In the genomic region with DNA sequence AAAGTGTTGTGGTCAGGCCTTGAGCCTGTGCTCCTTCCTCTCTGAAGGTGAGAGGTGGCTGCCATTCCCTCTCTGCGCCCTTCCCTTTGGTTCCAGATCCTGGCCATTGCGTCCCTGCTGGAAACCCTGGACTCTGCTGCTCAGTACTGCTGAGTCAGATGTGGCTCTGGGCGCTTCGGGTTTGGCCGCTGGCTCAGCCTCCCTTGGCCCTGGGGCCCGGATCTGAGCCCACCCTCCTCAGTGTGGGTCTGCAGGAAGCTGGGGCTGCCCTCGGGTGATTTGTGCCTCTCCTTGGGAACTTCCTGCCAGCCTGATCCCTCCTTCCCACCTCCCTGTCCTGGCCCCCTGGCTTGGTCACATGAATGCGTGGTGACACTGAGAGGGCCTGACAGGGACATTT, we compare ENCODE assay signal across 23 cellular contexts. TPM values are rescaled to one million over a fixed set of nuclear protein-coding genes. Genes with fewer than 3 reads are reported as not detected.
DNase-seq lines count a peak whose midpoint lies in the region; ATAC-seq and TF ChIP-seq lines count a peak whose summit lies in the region.
"Had no signal": no experiment of that assay in that cellular context is flagged by ENCODE, and none has a peak within 500 bp of the region (broad histone marks: within the 10 kb centered on the region; RNA-seq: fewer than 3 reads in every experiment).

No MANE protein-coding gene starts in this region.

- no peak overlapping the region for H3K4me3 Mint-ChIP-seq in chondrocyte (ENCODE audit: unreplicated experiment)
- no peak overlapping the region for H3K4me3 Mint-ChIP-seq in osteocyte (ENCODE audit: unreplicated experiment)
- no peak overlapping the region for H3K4me3 Mint-ChIP-seq in natural killer cell
- no peak overlapping the region for H3K4me3 Mint-ChIP-seq in CD4-positive, alpha-beta T cell
- H3K4me3 Mint-ChIP-seq: CD4-positive, CD25-positive, alpha-beta regulatory T cell; IgD-negative memory B cell had no signal

- H2AFZ ChIP-seq in Loucy (ENCODE audit: low read length): no peak overlapping the region
- H2AFZ ChIP-seq: GM23248 had no signal

- peaks cover 50% of the 10 kb centered on the region for H3K4me1 ChIP-seq in Loucy (ENCODE audit: insufficient read depth, low read length, poor library complexity, severe bottlenecking)
- H3K4me1 ChIP-seq: Caco-2 had no signal

- TF ChIP-seq CTCF in Loucy (conservative IDR thresholded peaks at IDR 0.05; ENCODE audit: low read length) (no peak), chondrocyte (IDR thresholded peaks at IDR 0.05) (no peak), osteocyte (IDR thresholded peaks at IDR 0.05) (no peak), natural killer cell (IDR thresholded peaks at IDR 0.05) (no peak)
- TF ChIP-seq CTCF in CD4-positive, alpha-beta T cell (IDR thresholded peaks at IDR 0.05): no peak

- no peaks in the 10 kb centered on the region for H3K27me3 Mint-ChIP-seq in chondrocyte (ENCODE audit: low read depth)
- H3K27me3 Mint-ChIP-seq in osteocyte (ENCODE audit: unreplicated experiment): no peaks in the 10 kb centered on the region
- H3K27me3 Mint-ChIP-seq in natural killer cell (ENCODE audit: low read depth in 2 of 2): peaks cover 7 to 8% of the 10 kb centered on the region in 2 donors
- no peaks in the 10 kb centered on the region for H3K27me3 Mint-ChIP-seq in CD4-positive, alpha-beta T cell
- H3K27me3 Mint-ChIP-seq: CD4-positive, CD25-positive, alpha-beta regulatory T cell; IgD-negative memory B cell had no signal

- intact Hi-C loops in natural killer cell (cut with micrococcal nuclease): no loop called here
- intact Hi-C loops in CD4-positive, alpha-beta T cell (cut with DNase I, micrococcal nuclease): loop anchor here in 1 of 2 experiments (5.0 to 10.0 kb wide), 2 partner anchors 228 to 290 kb away; no protein-coding TSS in a partner anchor

- H3K36me3 Mint-ChIP-seq in chondrocyte (ENCODE audit: low read depth): peaks cover 26% of the 10 kb centered on the region
- H3K36me3 Mint-ChIP-seq in osteocyte (ENCODE audit: unreplicated experiment): peaks cover 16% of the 10 kb centered on the region
- H3K36me3 Mint-ChIP-seq in natural killer cell: peaks cover 15% of the 10 kb centered on the region
- peaks cover 74% of the 10 kb centered on the region for H3K36me3 Mint-ChIP-seq in CD4-positive, alpha-beta T cell (ENCODE audit: low read depth)

- no peak overlapping the region for H3K4me2 ChIP-seq in Loucy (ENCODE audit: low read depth, low read length, poor library complexity, severe bottlenecking)

- no peak overlapping the region for H3K27ac Mint-ChIP-seq in chondrocyte (ENCODE audit: unreplicated experiment)
- H3K27ac Mint-ChIP-seq in osteocyte (ENCODE audit: unreplicated experiment): peak overlapping the region; percentile 66
- no peak overlapping the region for H3K27ac Mint-ChIP-seq in natural killer cell
- H3K27ac Mint-ChIP-seq in CD4-positive, alpha-beta T cell: no peak overlapping the region
- H3K27ac Mint-ChIP-seq: CD4-positive, CD25-positive, alpha-beta regulatory T cell had no signal

- H3K9ac ChIP-seq in Loucy (ENCODE audit: low read depth, low read length, poor library complexity, severe bottlenecking): peak overlapping the region; percentile 10
- H3K9ac ChIP-seq: GM23248 had no signal

- DNase-seq in EH (ENCODE audit: low read depth) (peak; percentile 13), chondrocyte (ENCODE audit: low spot score) (peak; percentile 62), osteocyte (ENCODE audit: extremely low spot score, unreplicated experiment) (no peak), natural killer cell (no peak), SHP77 treated with DMSO at 0.1 percent for 48 hours (lab: John Stamatoyannopoulos, UW) (no peak)
- DNase-seq in stimulated activated naive CD8-positive, alpha-beta T cell treated with anti-CD3 and anti-CD28 coated beads, Interleukin-15, Interleukin-2, amounts not matched to agents 100 U/mL and 50 U/mL, for 24 hours: no peak
- no peak for DNase-seq in CD4-positive, alpha-beta T cell
- DNase-seq: ACHN; AML-193; Caco-2; CD4-positive, CD25-positive, alpha-beta regulatory T cell; GM23248; HCEC 1CT; MV-4-11; NCI-H187; NCI-H2107; NCI-H2227 treated with DMSO at 0.1 percent for 48 hours; NCI-H510A treated with DMSO at 0.1 percent for 48 hours; SW 1271 had no signal

- no peaks in the 10 kb centered on the region for H3K9me3 ChIP-seq in Loucy (ENCODE audit: insufficient read depth, low read depth, low read length)
- H3K9me3 ChIP-seq in CD4-positive, alpha-beta T cell (ENCODE audit: control insufficient read depth, low read length): no peaks in the 10 kb centered on the region
- H3K9me3 ChIP-seq: Caco-2 had no signal

- H3K36me3 ChIP-seq in Loucy (ENCODE audit: insufficient read depth, low read length): peaks cover 51% of the 10 kb centered on the region

- no peak for ATAC-seq in natural killer cell
- no peak for ATAC-seq in stimulated activated naive CD8-positive, alpha-beta T cell treated with anti-CD3 and anti-CD28 coated beads, Interleukin-15, Interleukin-2, amounts not matched to agents 100 U/mL and 50 U/mL, for 24 hours
- ATAC-seq in CD4-positive, alpha-beta T cell (ENCODE audit: poor library complexity): no peak
- ATAC-seq: Right ventricle myocardium inferior had no signal

- H3K9me3 Mint-ChIP-seq in chondrocyte (ENCODE audit: low read depth) (no peaks in the 10 kb centered on the region), osteocyte (ENCODE audit: unreplicated experiment) (no peaks in the 10 kb centered on the region), natural killer cell (no peaks in the 10 kb centered on the region)
- no peaks in the 10 kb centered on the region for H3K9me3 Mint-ChIP-seq in CD4-positive, alpha-beta T cell
- H3K9me3 Mint-ChIP-seq: CD4-positive, CD25-positive, alpha-beta regulatory T cell; IgD-negative memory B cell had no signal

- no peak overlapping the region for H3K4me3 ChIP-seq in Loucy (ENCODE audit: low read length, poor library complexity, severe bottlenecking)
- H3K4me3 ChIP-seq: GM23248 had no signal

- no peak overlapping the region for H3K27ac ChIP-seq in CD4-positive, alpha-beta T cell (ENCODE audit: low read depth, low read length)
- H3K27ac ChIP-seq: GM23248, HL-60 had no signal

- no peaks in the 10 kb centered on the region for H3F3A ChIP-seq in Loucy (ENCODE audit: low read depth)

- H3K9me2 ChIP-seq in Loucy (replicated peaks; ENCODE audit: low read depth, low read length): no peaks in the 10 kb centered on the region

- POLR2A ChIA-PET in CD4-positive, alpha-beta T cell (lab: Charles Lee): no interaction called here

- H3K79me2 ChIP-seq in Loucy (ENCODE audit: insufficient read depth, low read length): peaks cover 25% of the 10 kb centered on the region

- H3K4me1 Mint-ChIP-seq in chondrocyte (ENCODE audit: low read depth) (peaks cover 7% of the 10 kb centered on the region), osteocyte (ENCODE audit: unreplicated experiment) (peaks cover 5% of the 10 kb centered on the region), natural killer cell (peaks cover 31 to 36% of the 10 kb centered on the region in 2 donors)
- H3K4me1 Mint-ChIP-seq in CD4-positive, alpha-beta T cell (ENCODE audit: low read depth): no peaks in the 10 kb centered on the region
- H3K4me1 Mint-ChIP-seq: IgD-negative memory B cell had no signal

- H3K27me3 ChIP-seq in Loucy (ENCODE audit: insufficient read depth, low read length, poor library complexity, severe bottlenecking): no peaks in the 10 kb centered on the region
- no peaks in the 10 kb centered on the region for H3K27me3 ChIP-seq in CD4-positive, alpha-beta T cell (ENCODE audit: control insufficient read depth, insufficient read depth, low read length)

- CTCF ChIA-PET in CD4-positive, alpha-beta T cell (lab: Charles Lee): no interaction called here

- H4K20me1 ChIP-seq in Loucy (ENCODE audit: insufficient read depth, low read length, poor library complexity, severe bottlenecking): no peaks in the 10 kb centered on the region

RNA-seq across cellular contexts. Expression of gene QSOX1, which starts 32.2 kb away (rescaled TPM):
- 152 to 232 TPM (median 222 TPM) in 3 replicates for total RNA-seq in chondrocyte
- 152 and 162 TPM in 2 replicates for total RNA-seq in osteocyte
- total RNA-seq in natural killer cell: 10 to 100 TPM; 31.0 to 42.7 (median 38.2) TPM
- total RNA-seq in CD4-positive, alpha-beta T cell: 10 to 100 TPM; 13.7 to 14.3 TPM

RNA-seq across cellular contexts. Expression of gene LHX4, which starts 43.2 kb away (rescaled TPM):
- 0.12 to 0.53 TPM (median 0.13 TPM) in 3 replicates for total RNA-seq in chondrocyte
- total RNA-seq in osteocyte: 0.70 and 0.78 TPM in 2 replicates
- total RNA-seq in natural killer cell: under 1 TPM in 1 of 3 donors, not detected in 2; 0.08 TPM
- under 1 TPM in 1 of 2 experiments, not detected in 1; 0.03 TPM for total RNA-seq in CD4-positive, alpha-beta T cell
- total RNA-seq: CD4-positive, CD25-positive, alpha-beta regulatory T cell; GM23248; Right ventricle myocardium inferior had no signal

Comparison
In these comparisons a context has a peak if more than half of its experiments do, and no peak if none do; other contexts are left out.
1. DNase-seq: peak in EH (single experiment) and chondrocyte (single experiment); none in osteocyte (single experiment), natural killer cell (single experiment), SHP77 treated with DMSO at 0.1 percent for 48 hours (single experiment), stimulated activated naive CD8-positive, alpha-beta T cell treated with anti-CD3 and anti-CD28 coated beads, Interleukin-15, Interleukin-2, amounts not matched to agents 100 U/mL and 50 U/mL, for 24 hours (single experiment) and CD4-positive, alpha-beta T cell (0 of 10).